3 cellular contexts compared by ENCODE assay signal in the genomic region with DNA sequence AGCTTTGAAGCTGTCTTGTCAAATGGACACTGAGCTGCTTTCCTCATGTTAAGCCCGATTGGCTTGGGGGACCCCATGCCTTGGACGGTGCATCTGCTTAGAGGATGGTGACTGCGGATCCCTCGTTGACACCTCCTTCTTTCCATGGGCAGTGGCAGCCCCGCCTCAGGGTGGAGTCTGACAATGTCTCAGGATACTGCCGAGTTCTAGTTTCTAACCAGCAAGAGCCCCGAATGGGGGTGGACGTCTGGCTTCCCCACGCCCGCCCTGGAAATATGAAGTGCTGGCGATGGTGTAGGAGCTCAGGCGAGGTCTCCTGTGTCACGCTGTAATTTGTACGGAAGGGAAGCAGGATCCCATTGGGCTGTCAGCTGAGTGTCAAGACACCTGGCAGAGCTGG.
TF ChIP-seq lines count a peak whose summit lies in the region.

No MANE protein-coding gene starts in this region.

TF ChIP-seq in GM23338, 12 proteins besides CTCF, POLR2A, EP300 and RAD21 (continues in another document):
- no peak for TF ChIP-seq ZNF114 (CRISPR knock-in tag; IDR thresholded peaks at IDR 0.05)
- TF ChIP-seq STAT1 (IDR thresholded peaks at IDR 0.05; ENCODE audit: unreplicated experiment), result no peak
- no peak for TF ChIP-seq POLR2AphosphoS5 (IDR thresholded peaks at IDR 0.05; ENCODE audit: low read depth)
- TF ChIP-seq, protein P1, sequence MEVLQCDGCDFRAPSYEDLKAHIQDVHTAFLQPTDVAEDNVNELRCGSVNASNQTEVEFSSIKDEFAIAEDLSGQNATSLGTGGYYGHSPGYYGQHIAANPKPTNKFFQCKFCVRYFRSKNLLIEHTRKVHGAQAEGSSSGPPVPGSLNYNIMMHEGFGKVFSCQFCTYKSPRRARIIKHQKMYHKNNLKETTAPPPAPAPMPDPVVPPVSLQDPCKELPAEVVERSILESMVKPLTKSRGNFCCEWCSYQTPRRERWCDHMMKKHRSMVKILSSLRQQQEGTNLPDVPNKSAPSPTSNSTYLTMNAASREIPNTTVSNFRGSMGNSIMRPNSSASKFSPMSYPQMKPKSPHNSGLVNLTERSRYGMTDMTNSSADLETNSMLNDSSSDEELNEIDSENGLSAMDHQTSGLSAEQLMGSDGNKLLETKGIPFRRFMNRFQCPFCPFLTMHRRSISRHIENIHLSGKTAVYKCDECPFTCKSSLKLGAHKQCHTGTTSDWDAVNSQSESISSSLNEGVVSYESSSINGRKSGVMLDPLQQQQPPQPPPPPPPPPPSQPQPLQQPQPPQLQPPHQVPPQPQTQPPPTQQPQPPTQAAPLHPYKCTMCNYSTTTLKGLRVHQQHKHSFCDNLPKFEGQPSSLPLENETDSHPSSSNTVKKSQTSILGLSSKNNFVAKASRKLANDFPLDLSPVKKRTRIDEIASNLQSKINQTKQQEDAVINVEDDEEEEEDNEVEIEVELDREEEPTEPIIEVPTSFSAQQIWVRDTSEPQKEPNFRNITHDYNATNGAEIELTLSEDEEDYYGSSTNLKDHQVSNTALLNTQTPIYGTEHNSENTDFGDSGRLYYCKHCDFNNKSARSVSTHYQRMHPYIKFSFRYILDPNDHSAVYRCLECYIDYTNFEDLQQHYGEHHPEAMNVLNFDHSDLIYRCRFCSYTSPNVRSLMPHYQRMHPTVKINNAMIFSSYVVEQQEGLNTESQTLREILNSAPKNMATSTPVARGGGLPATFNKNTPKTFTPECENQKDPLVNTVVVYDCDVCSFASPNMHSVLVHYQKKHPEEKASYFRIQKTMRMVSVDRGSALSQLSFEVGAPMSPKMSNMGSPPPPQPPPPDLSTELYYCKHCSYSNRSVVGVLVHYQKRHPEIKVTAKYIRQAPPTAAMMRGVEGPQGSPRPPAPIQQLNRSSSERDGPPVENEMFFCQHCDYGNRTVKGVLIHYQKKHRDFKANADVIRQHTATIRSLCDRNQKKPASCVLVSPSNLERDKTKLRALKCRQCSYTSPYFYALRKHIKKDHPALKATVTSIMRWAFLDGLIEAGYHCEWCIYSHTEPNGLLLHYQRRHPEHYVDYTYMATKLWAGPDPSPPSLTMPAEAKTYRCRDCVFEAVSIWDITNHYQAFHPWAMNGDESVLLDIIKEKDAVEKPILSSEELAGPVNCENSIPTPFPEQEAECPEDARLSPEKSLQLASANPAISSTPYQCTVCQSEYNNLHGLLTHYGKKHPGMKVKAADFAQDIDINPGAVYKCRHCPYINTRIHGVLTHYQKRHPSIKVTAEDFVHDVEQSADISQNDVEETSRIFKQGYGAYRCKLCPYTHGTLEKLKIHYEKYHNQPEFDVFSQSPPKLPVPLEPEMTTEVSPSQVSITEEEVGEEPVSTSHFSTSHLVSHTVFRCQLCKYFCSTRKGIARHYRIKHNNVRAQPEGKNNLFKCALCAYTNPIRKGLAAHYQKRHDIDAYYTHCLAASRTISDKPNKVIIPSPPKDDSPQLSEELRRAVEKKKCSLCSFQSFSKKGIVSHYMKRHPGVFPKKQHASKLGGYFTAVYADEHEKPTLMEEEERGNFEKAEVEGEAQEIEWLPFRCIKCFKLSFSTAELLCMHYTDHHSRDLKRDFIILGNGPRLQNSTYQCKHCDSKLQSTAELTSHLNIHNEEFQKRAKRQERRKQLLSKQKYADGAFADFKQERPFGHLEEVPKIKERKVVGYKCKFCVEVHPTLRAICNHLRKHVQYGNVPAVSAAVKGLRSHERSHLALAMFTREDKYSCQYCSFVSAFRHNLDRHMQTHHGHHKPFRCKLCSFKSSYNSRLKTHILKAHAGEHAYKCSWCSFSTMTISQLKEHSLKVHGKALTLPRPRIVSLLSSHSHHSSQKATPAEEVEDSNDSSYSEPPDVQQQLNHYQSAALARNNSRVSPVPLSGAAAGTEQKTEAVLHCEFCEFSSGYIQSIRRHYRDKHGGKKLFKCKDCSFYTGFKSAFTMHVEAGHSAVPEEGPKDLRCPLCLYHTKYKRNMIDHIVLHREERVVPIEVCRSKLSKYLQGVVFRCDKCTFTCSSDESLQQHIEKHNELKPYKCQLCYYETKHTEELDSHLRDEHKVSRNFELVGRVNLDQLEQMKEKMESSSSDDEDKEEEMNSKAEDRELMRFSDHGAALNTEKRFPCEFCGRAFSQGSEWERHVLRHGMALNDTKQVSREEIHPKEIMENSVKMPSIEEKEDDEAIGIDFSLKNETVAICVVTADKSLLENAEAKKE (CRISPR knock-in tag; IDR thresholded peaks at IDR 0.05), result no peak
- no peak for TF ChIP-seq JUNB (IDR thresholded peaks at IDR 0.05; ENCODE audit: unreplicated experiment)

TF ChIP-seq in IMR-90, 13 proteins besides CTCF, POLR2A, EP300 and RAD21:
- TF ChIP-seq RCOR1 (IDR thresholded peaks at IDR 0.05; ENCODE audit: insufficient replicate concordance, low read length) (no peak), RFX5 (IDR thresholded peaks at IDR 0.05; ENCODE audit: low read depth, low read length) (no peak), SMC3 (IDR thresholded peaks at IDR 0.05; ENCODE audit: low read depth, low read length) (no peak), CEBPB (IDR thresholded peaks at IDR 0.05; ENCODE audit: low read depth, low read length) (no peak), BHLHE40 (IDR thresholded peaks at IDR 0.05; ENCODE audit: low read depth, low read length) (no peak), MAZ (IDR thresholded peaks at IDR 0.05; ENCODE audit: borderline replicate concordance, low read depth, low read length) (no peak), MAFK (IDR thresholded peaks at IDR 0.05; ENCODE audit: low read depth, low read length) (no peak), FOS (IDR thresholded peaks at IDR 0.05; ENCODE audit: low read depth, low read length) (no peak), NFE2L2 (IDR thresholded peaks at IDR 0.05; ENCODE audit: low read depth, low read length) (no peak), CHD1 (IDR thresholded peaks at IDR 0.05; ENCODE audit: low read depth, low read length) (no peak)
- TF ChIP-seq, protein P2, sequence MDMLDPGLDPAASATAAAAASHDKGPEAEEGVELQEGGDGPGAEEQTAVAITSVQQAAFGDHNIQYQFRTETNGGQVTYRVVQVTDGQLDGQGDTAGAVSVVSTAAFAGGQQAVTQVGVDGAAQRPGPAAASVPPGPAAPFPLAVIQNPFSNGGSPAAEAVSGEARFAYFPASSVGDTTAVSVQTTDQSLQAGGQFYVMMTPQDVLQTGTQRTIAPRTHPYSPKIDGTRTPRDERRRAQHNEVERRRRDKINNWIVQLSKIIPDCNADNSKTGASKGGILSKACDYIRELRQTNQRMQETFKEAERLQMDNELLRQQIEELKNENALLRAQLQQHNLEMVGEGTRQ (IDR thresholded peaks at IDR 0.05; ENCODE audit: low read depth, low read length), result no peak

TF ChIP-seq in H1, 55 proteins besides CTCF, POLR2A, EP300 and RAD21:
- no peak for TF ChIP-seq RFX5 (IDR thresholded peaks at IDR 0.05; ENCODE audit: borderline replicate concordance, low read depth, low read length)
- no peak for TF ChIP-seq SP2 (IDR thresholded peaks at IDR 0.05; ENCODE audit: low read length)
- no peak for TF ChIP-seq TBP (IDR thresholded peaks at IDR 0.05; ENCODE audit: low read depth, low read length)
- TF ChIP-seq RBBP5 (IDR thresholded peaks at IDR 0.05; ENCODE audit: borderline replicate concordance, low read depth, low read length), result no peak
TF ChIP-seq in H1: peak in this region for 0.
